Comparison of ENCODE assay signal across 19 cellular contexts in the genomic region with DNA sequence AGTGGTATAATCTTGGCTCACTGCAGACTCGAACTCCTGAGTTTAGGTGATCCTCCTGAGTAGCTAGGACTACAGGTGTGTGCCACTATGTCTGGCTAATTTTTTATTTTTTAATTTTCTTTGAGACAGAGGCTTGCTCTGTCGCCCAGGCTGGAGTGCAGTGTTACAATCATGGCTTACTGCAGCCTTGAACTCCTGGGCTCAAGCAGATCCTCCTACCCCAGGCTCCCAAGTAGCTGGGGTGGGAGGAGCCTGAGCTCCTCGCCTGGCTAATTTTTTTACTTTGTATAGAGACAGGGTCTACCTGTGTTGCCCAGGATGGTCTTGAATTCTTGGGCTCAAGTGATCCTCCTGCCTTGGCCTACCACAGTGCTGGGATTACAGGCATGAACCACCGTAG.
DNase-seq lines count a peak whose midpoint lies in the region; ATAC-seq and TF ChIP-seq lines count a peak whose summit lies in the region.
"Had no signal": no experiment of that assay in that cellular context is flagged by ENCODE, and none has a peak within 500 bp of the region (broad histone marks: within the 10 kb centered on the region; RNA-seq: fewer than 3 reads in every experiment).

No MANE protein-coding gene starts in this region.

- no peak overlapping the region for H3K4me2 ChIP-seq in GM23248 (ENCODE audit: unreplicated experiment)
- no peak overlapping the region for H3K4me2 ChIP-seq in osteoblast (ENCODE audit: insufficient read depth, low read length)
- H3K4me2 ChIP-seq in MM.1S (ENCODE audit: low read depth, low read length), result no peak overlapping the region

- H3K27me3 ChIP-seq in GM23248 (replicated peaks; ENCODE audit: insufficient read depth) (no peaks in the 10 kb centered on the region), osteoblast (ENCODE audit: insufficient read depth, low read length) (no peaks in the 10 kb centered on the region), MM.1S (replicated peaks; ENCODE audit: insufficient read depth, low read length) (no peaks in the 10 kb centered on the region)

- H3K9me2 ChIP-seq in GM23248 (ENCODE audit: insufficient read depth) (no peaks in the 10 kb centered on the region; the same call in 1 of the 2 replicates), MM.1S (replicated peaks; ENCODE audit: insufficient read depth, low read length) (no peaks in the 10 kb centered on the region)

- H3K4me1 ChIP-seq in GM23248 (ENCODE audit: insufficient read depth) (peaks cover 50% of the 10 kb centered on the region), osteoblast (ENCODE audit: insufficient read depth, low read length) (peaks cover 49% of the 10 kb centered on the region), MM.1S (ENCODE audit: low read length) (peaks cover 9% of the 10 kb centered on the region)

- H3K4me3 Mint-ChIP-seq in T-helper 17 cell, result no peak overlapping the region
- H3K4me3 Mint-ChIP-seq: CD4-positive, alpha-beta T cell had no signal

- H3K9ac ChIP-seq in GM23248 (no peak overlapping the region), MM.1S (ENCODE audit: low read length) (no peak overlapping the region)

- H3K27ac ChIP-seq in GM23248 (0 out of 2 replicates have a peak overlapping the region, but pooled peaks have one; percentile 74), osteoblast (ENCODE audit: low read depth, low read length) (peak overlapping the region; percentile 95), MM.1S (ENCODE audit: low read length) (no peak overlapping the region)
- H3K27ac ChIP-seq: 22Rv1 had no signal

- peak; percentile 13 for DNase-seq in SIG-M5 treated with dmso at 0.1 percent for 504 hours (lab: John Stamatoyannopoulos, UW; ENCODE audit: unreplicated experiment)
- no peak for DNase-seq in SIG-M5 (lab: John Stamatoyannopoulos, UW)
- DNase-seq in GM23248, result no peak
- no peak for DNase-seq in T-helper 17 cell
- DNase-seq in osteoblast (ENCODE audit: insufficient read length, low spot score, missing footprints), result no peak
- DNase-seq in germinal center (ENCODE audit: low spot score), result no peak
- DNase-seq in DMS79 (lab: John Stamatoyannopoulos, UW), result no peak
- no peak for DNase-seq in MM.1S
- DNase-seq: Calu3; CD4-positive, alpha-beta T cell; GOT3; KBM-7; NCI-H1417; NCI-H2029; NCI-H2171 treated with DMSO at 0.1 percent for 48 hours; NCI-H774; SHP77 had no signal

- H3K27me3 Mint-ChIP-seq in T-helper 17 cell, result no peaks in the 10 kb centered on the region
- H3K27me3 Mint-ChIP-seq: CD4-positive, alpha-beta T cell had no signal

- H4K20me1 ChIP-seq in GM23248 (ENCODE audit: insufficient read depth) (no peaks in the 10 kb centered on the region), osteoblast (ENCODE audit: insufficient read depth, low read length) (no peaks in the 10 kb centered on the region), MM.1S (ENCODE audit: insufficient read depth, low read length) (no peaks in the 10 kb centered on the region)

- no peaks in the 10 kb centered on the region for H3K9me3 ChIP-seq in GM23248 (ENCODE audit: low read depth)
- H3K9me3 ChIP-seq in T-helper 17 cell (ENCODE audit: control insufficient read depth, low read length, poor library complexity, severe bottlenecking), result no peaks in the 10 kb centered on the region
- no peaks in the 10 kb centered on the region for H3K9me3 ChIP-seq in osteoblast (ENCODE audit: low read depth, low read length)
- H3K9me3 ChIP-seq in MM.1S (replicated peaks; ENCODE audit: insufficient read depth, low read length), result no peaks in the 10 kb centered on the region

- H3K4me3 ChIP-seq in GM23248 (no peak overlapping the region), osteoblast (ENCODE audit: insufficient read depth, low read length) (no peak overlapping the region), MM.1S (ENCODE audit: low read length) (no peak overlapping the region)

- H3K27ac Mint-ChIP-seq in T-helper 17 cell, result peak overlapping the region; percentile 80
- H3K27ac Mint-ChIP-seq: CD4-positive, alpha-beta T cell had no signal

- H3K79me2 ChIP-seq in GM23248 (ENCODE audit: insufficient read depth), result peaks cover 26% of the 10 kb centered on the region
- peaks cover 21% of the 10 kb centered on the region for H3K79me2 ChIP-seq in osteoblast (ENCODE audit: insufficient read depth, low read length)
- H3K79me2 ChIP-seq in MM.1S (ENCODE audit: low read length), result no peaks in the 10 kb centered on the region

- 77 to 84% methylated on average over 4 of the region's 4 CpGs for WGBS in GM23248 (ENCODE audit: low coverage in 1 of 2, low lambda C conversion rate in 2 of 2, missing lambda C conversion rate in 2 of 2), 2 experiments

- H3K36me3 Mint-ChIP-seq in T-helper 17 cell (ENCODE audit: low read depth), result peaks cover 4% of the 10 kb centered on the region

- TF ChIP-seq CTCF in osteoblast (IDR thresholded peaks at IDR 0.05; ENCODE audit: extremely low read depth, low read depth, low read length) (no peak), MM.1S (IDR thresholded peaks at IDR 0.05; ENCODE audit: low read length) (no peak)

- in situ Hi-C loops in GM23248 (cut with MboI), result no loop called here

- no peak for ATAC-seq in T-helper 17 cell
- ATAC-seq: Panc1 had no signal

- H3K36me3 ChIP-seq in GM23248 (ENCODE audit: low read depth) (no peaks in the 10 kb centered on the region), osteoblast (ENCODE audit: insufficient read depth, low read length) (no peaks in the 10 kb centered on the region), MM.1S (replicated peaks; ENCODE audit: insufficient read depth, low read length) (no peaks in the 10 kb centered on the region)

- peaks cover 38% of the 10 kb centered on the region for H3K4me1 Mint-ChIP-seq in T-helper 17 cell

- H2AFZ ChIP-seq in GM23248 (no peak overlapping the region), osteoblast (ENCODE audit: low read length) (no peak overlapping the region), MM.1S (ENCODE audit: low read length) (no peak overlapping the region)

- peaks cover 47% of the 10 kb centered on the region for H3F3A ChIP-seq in GM23248 (ENCODE audit: insufficient read depth)
- H3F3A ChIP-seq in MM.1S (ENCODE audit: insufficient read depth, low read length), result no peaks in the 10 kb centered on the region
